Comparison of ENCODE assay signal across 19 cellular contexts in genomic region chrX:39675619-39676018, GRCh38.
DNase-seq lines count a peak whose midpoint lies in the region; ATAC-seq, FAIRE-seq and TF ChIP-seq lines count a peak whose summit lies in the region.
"Had no signal": no experiment of that assay in that cellular context is flagged by ENCODE, and none has a peak within 500 bp of the region (broad histone marks: within the 10 kb centered on the region; RNA-seq: fewer than 3 reads in every experiment).

No MANE protein-coding gene starts in this region.

- no peak for TF ChIP-seq EP300 in K562 (IDR thresholded peaks at IDR 0.05; ENCODE audit: low read length)

- no peak for TF ChIP-seq CTCF in K562 (IDR thresholded peaks at IDR 0.05 in 2 of 3, conservative IDR thresholded peaks at IDR 0.05 in 1 of 3; ENCODE audit: insufficient read depth in 2 of 3, low read depth in 1 of 3, low read length in 3 of 3)

- H4K20me1 ChIP-seq in K562 (replicated peaks; ENCODE audit: control insufficient read depth, insufficient read depth, low read length) (no peaks in the 10 kb centered on the region), Karpas-422 (ENCODE audit: insufficient read depth, low read depth, low read length) (no peaks in the 10 kb centered on the region)

- H3K4me2 ChIP-seq in K562 (ENCODE audit: insufficient read depth, low read length) (no peak overlapping the region), Karpas-422 (ENCODE audit: low read depth, low read length, poor library complexity, severe bottlenecking) (no peak overlapping the region)
- H3K4me2 ChIP-seq: KMS-11 had no signal

- no peak for TF ChIP-seq RAD21 in K562 (CRISPR knock-in tag; conservative IDR thresholded peaks at IDR 0.05 in 1 of 2, IDR thresholded peaks at IDR 0.05 in 1 of 2)

- H3K36me3 ChIP-seq in K562 (ENCODE audit: control insufficient read depth, insufficient read depth, low read length) (no peaks in the 10 kb centered on the region), Karpas-422 (ENCODE audit: insufficient read depth, low read length) (no peaks in the 10 kb centered on the region)

- no peaks in the 10 kb centered on the region for H3K9me3 ChIP-seq in K562 (replicated peaks; ENCODE audit: control insufficient read depth, insufficient read depth, low read depth, low read length)
- H3K9me3 ChIP-seq in Karpas-422 (ENCODE audit: low read length), result no peaks in the 10 kb centered on the region

- DNase-seq in ELR (ENCODE audit: low read depth), result peak; percentile 3
- no peak for DNase-seq in K562 (ENCODE audit: extremely low read depth in 1 of 4, low spot score in 3 of 4)
- DNase-seq in left cardiac atrium, result peak; percentile 73
- DNase-seq in stromal cell of bone marrow (ENCODE audit: low read depth), result peak; percentile 51
- no peak for DNase-seq in erythroblast (lab: John Stamatoyannopoulos, UW)
- no peak for DNase-seq in Karpas-422
- DNase-seq in HPDE6-E6E7 (ENCODE audit: extremely low spot score), result no peak
- DNase-seq: activated CD4-positive, alpha-beta T cell treated with anti-CD3 and anti-CD28 coated beads, Interleukin-2, amount 50 U/mL, for 1 hour; activated T-cell treated with anti-CD3 and anti-CD28 coated beads, Interleukin-2, amount 50 U/mL, for 1 hour; central memory CD4-positive, alpha-beta T cell; DMS53; NCI-H146; NCI-H510A treated with DMSO at 0.1 percent for 48 hours had no signal

- BruUV-seq in K562 (replicated peaks; lab: Mats Ljungman, UMichigan), result no TSS peak

- intact Hi-C loops in K562 (cut with micrococcal nuclease), result no loop called here
- intact Hi-C loops in left cardiac atrium (cut with DNase I), result no loop called here

- POLR2A ChIA-PET in K562 (lab: Yijun Ruan, JAX), result no interaction called here

- H3K27me3 ChIP-seq in K562 (ENCODE audit: control insufficient read depth in 2 of 2, insufficient read depth in 2 of 2, low read length in 2 of 2) (no peaks in the 10 kb centered on the region), Karpas-422 (ENCODE audit: low read length) (no peaks in the 10 kb centered on the region)

- CTCF ChIA-PET in K562 (lab: Yijun Ruan, JAX; ENCODE audit: low intra/inter-chr PET ratio), result no interaction called here

- FAIRE-seq in K562 (lab: Jason Lieb, UNC), result no peak
- FAIRE-seq: TTC549, urothelium cell line had no signal

- H3K9me1 ChIP-seq in K562 (ENCODE audit: control insufficient read depth, insufficient read depth, low read length), result no peaks in the 10 kb centered on the region

- ATAC-seq in K562, result no peak
- peak; percentile 39 to 77 for ATAC-seq in left cardiac atrium
- ATAC-seq in GM19035 (IDR thresholded peaks at IDR 0.05; ENCODE audit: unreplicated experiment), result no peak
- ATAC-seq: stimulated activated memory B cell treated with anti-CD40 and anti-IgM and Interleukin-4, amounts not matched to agents 10 μg/mL and 1 μg/mL and 100 μg/mL, for 72 hours had no signal

- no peaks in the 10 kb centered on the region for H3K9me2 ChIP-seq in Karpas-422 (replicated peaks; ENCODE audit: insufficient read depth, low read length)

- peaks cover 0 to 3% of the 10 kb centered on the region in 2 experiments; a peak in 2 of 5 replicates for H3K4me1 ChIP-seq in K562 (replicated peaks in 1 of 2; ENCODE audit: control insufficient read depth in 2 of 2, insufficient read depth in 2 of 2, low read length in 2 of 2)
- H3K4me1 ChIP-seq in Karpas-422 (ENCODE audit: low read length), result no peaks in the 10 kb centered on the region

- H3K79me2 ChIP-seq in K562 (ENCODE audit: control insufficient read depth, insufficient read depth, low read length) (no peaks in the 10 kb centered on the region), Karpas-422 (ENCODE audit: low read length) (no peaks in the 10 kb centered on the region)

- in situ Hi-C loops in K562 (cut with MboI), result no loop called here

- WGBS in K562 (ENCODE audit: insufficient coverage, low coverage, missing lambda C conversion rate), result 3% methylated on average over 2 of the region's 2 CpGs

- H3K9ac ChIP-seq in K562 (ENCODE audit: insufficient read depth in 1 of 2, low read depth in 2 of 2, low read length in 2 of 2), result no peak overlapping the region
- no peak overlapping the region for H3K9ac ChIP-seq in Karpas-422 (ENCODE audit: low read length)
- H3K9ac ChIP-seq: KMS-11 had no signal

- TF ChIP-seq POLR2A in K562 (conservative IDR thresholded peaks at IDR 0.05), result no peak
- no peak for TF ChIP-seq POLR2A in erythroblast (IDR thresholded peaks at IDR 0.05; ENCODE audit: low read length)

- no peak overlapping the region for H2AFZ ChIP-seq in K562 (ENCODE audit: low read depth, low read length)
- no peak overlapping the region for H2AFZ ChIP-seq in Karpas-422 (ENCODE audit: low read length)

- H3K27ac ChIP-seq in K562 (ENCODE audit: extremely low read depth, low read depth, low read length), result no peak overlapping the region
- no peak overlapping the region for H3K27ac ChIP-seq in Karpas-422 (ENCODE audit: low read length)
- H3K27ac ChIP-seq: HL-60, KMS-11 had no signal

- H3K4me3 ChIP-seq in K562 (no peak overlapping the region), Karpas-422 (ENCODE audit: low read length) (no peak overlapping the region)

TF ChIP-seq in K562, 482 proteins besides CTCF, POLR2A, EP300 and RAD21 (continues in another document):
- TF ChIP-seq ATF3 (IDR thresholded peaks at IDR 0.05) (no peak), ATF3 (CRISPR knock-in tag; conservative IDR thresholded peaks at IDR 0.05) (no peak), ZC3H4 (CRISPR knock-in tag; IDR thresholded peaks at IDR 0.05; ENCODE audit: borderline replicate concordance) (no peak), THAP7 (CRISPR knock-in tag; IDR thresholded peaks at IDR 0.05) (no peak), MBD1 (CRISPR knock-in tag; IDR thresholded peaks at IDR 0.05) (no peak), JUND (IDR thresholded peaks at IDR 0.05; ENCODE audit: borderline replicate concordance, low read depth, low read length) (no peak), JUND (tag; IDR thresholded peaks at IDR 0.05; ENCODE audit: borderline replicate concordance, low read depth, low read length) (no peak), FOXO4 (CRISPR knock-in tag; IDR thresholded peaks at IDR 0.05) (no peak), STAT6 (CRISPR knock-in tag; IDR thresholded peaks at IDR 0.05) (no peak), PTTG1 (tag; IDR thresholded peaks at IDR 0.05; ENCODE audit: low read depth) (no peak)

Comparison
In these comparisons a context has a peak if more than half of its experiments do, and no peak if none do; other contexts are left out.
1. DNase-seq: peak in ELR (single experiment), left cardiac atrium (single experiment) and stromal cell of bone marrow (single experiment); none in K562 (0 of 4), erythroblast (0 of 2), Karpas-422 (single experiment) and HPDE6-E6E7 (single experiment).
2. ATAC-seq: peak in left cardiac atrium (2 of 2); none in K562 (single experiment) and GM19035 (single experiment).